17 cellular contexts compared by ENCODE assay signal in genomic region chr12:120814203-120814902, GRCh38.
DNase-seq lines count a peak whose midpoint lies in the region; ATAC-seq and TF ChIP-seq lines count a peak whose summit lies in the region.
"Had no signal": no experiment of that assay in that cellular context is flagged by ENCODE, and none has a peak within 500 bp of the region (broad histone marks: within the 10 kb centered on the region; RNA-seq: fewer than 3 reads in every experiment).

No MANE protein-coding gene starts in this region.

- intact Hi-C loops in transverse colon (cut with DNase I; ENCODE audit: low total_unique reads) = no loop called here

- in situ Hi-C loops in transverse colon (cut with MboI; ENCODE audit: low pct_ligation_motif_present in 1 of 4, low pct_unique_long_range_greater_than_20kb in 1 of 4, low sequenced_read_pairs in 3 of 4) = no loop called here

- peak; percentile 74 for ATAC-seq in activated CD4-positive, CD25-positive, alpha-beta regulatory T cell treated with anti-CD3 and anti-CD28 coated beads, Interleukin-2, amount 50 U/mL, for 24 hours
- ATAC-seq: GM23338, HCT116 had no signal

- CTCF ChIA-PET in HEK293 (lab: Yijun Ruan, JAX) = interaction anchor here (0.5 to 1.0 kb wide), 2 partner anchors 37 to 191 kb away, joined by 3 read pairs; no protein-coding TSS in a partner anchor

- POLR2A ChIA-PET in HEK293 (lab: Yijun Ruan, JAX) = no interaction called here

- WGBS in transverse colon (ENCODE audit: low coverage in 1 of 2), 2 donors = 78 to 87% methylated on average over 2 of the region's 2 CpGs

- no peak for TF ChIP-seq POLR2A in transverse colon (IDR thresholded peaks at IDR 0.05)

- H3K36me3 ChIP-seq in HEK293 (ENCODE audit: control insufficient read depth in 2 of 2, insufficient read depth in 1 of 2, low read length in 2 of 2) (peaks cover 0 to 3% of the 10 kb centered on the region in 2 experiments), neutrophil (peaks cover 7% of the 10 kb centered on the region), transverse colon (peaks cover 0 to 5% (median 0%) of the 10 kb centered on the region in 4 donors)

- no peak overlapping the region for H3K4me3 ChIP-seq in HEK293 (ENCODE audit: low read depth, low read length)
- no peak overlapping the region for H3K4me3 ChIP-seq in neutrophil (ENCODE audit: low read depth in 1 of 2, low read length in 1 of 2)
- H3K4me3 ChIP-seq in transverse colon = no peak overlapping the region
- H3K4me3 ChIP-seq: GM23338 had no signal

- no peak for DNase-seq in activated CD4-positive, CD25-positive, alpha-beta regulatory T cell (lab: John Stamatoyannopoulos, UW)
- peak; percentile 72 for DNase-seq in NCI-H2029 treated with DMSO at 0.1 percent for 48 hours (lab: John Stamatoyannopoulos, UW)
- no peak for DNase-seq in transverse colon
- no peak for DNase-seq in NCI-H146 (lab: John Stamatoyannopoulos, UW)
- DNase-seq: DMS 273 treated with DMSO at 0.1 percent for 48 hours; GDM1; NCI-H226; NCI-H526 treated with DMSO at 0.1 percent for 48 hours; NK-92 treated with Interleukin-12 subunit alpha and Interleukin-12 subunit beta, amount 100 ng/mL, for 24 hours; SHP77 treated with DMSO at 0.1 percent for 48 hours had no signal

- H3K27me3 ChIP-seq in neutrophil (no peaks in the 10 kb centered on the region), transverse colon (no peaks in the 10 kb centered on the region)

- H3K9me3 ChIP-seq in HEK293 (ENCODE audit: control insufficient read depth, insufficient read depth, low read depth, low read length) = no peaks in the 10 kb centered on the region
- H3K9me3 ChIP-seq in neutrophil = no peaks in the 10 kb centered on the region
- no peaks in the 10 kb centered on the region for H3K9me3 ChIP-seq in transverse colon

- TF ChIP-seq CTCF in HEK293 (tag by site-specific recombination; IDR thresholded peaks at IDR 0.05) (no peak), neutrophil (IDR thresholded peaks at IDR 0.05) (no peak), transverse colon (IDR thresholded peaks at IDR 0.05) (no peak)

- H3K27ac ChIP-seq in HEK293 (ENCODE audit: extremely low read depth, low read depth, low read length) (no peak overlapping the region), neutrophil (peak overlapping the region; percentile 66), transverse colon (no peak overlapping the region)
- H3K27ac ChIP-seq: C4-2B, HL-60 had no signal

- H3K4me1 ChIP-seq in HEK293 (ENCODE audit: control insufficient read depth, insufficient read depth, low read length) = peaks cover 20% of the 10 kb centered on the region
- peaks cover 14 to 29% of the 10 kb centered on the region in 2 experiments for H3K4me1 ChIP-seq in neutrophil (ENCODE audit: control insufficient read depth in 1 of 2, insufficient read depth in 1 of 2, low read depth in 1 of 2, low read length in 1 of 2)
- peaks cover 0 to 33% (median 13%) of the 10 kb centered on the region in 4 donors for H3K4me1 ChIP-seq in transverse colon

- TF ChIP-seq EP300 in transverse colon (IDR thresholded peaks at IDR 0.05; ENCODE audit: low read depth) = no peak

TF ChIP-seq in HEK293, 187 proteins besides CTCF, POLR2A, EP300 and RAD21:
- TF ChIP-seq ZNF660 (tag by site-specific recombination; IDR thresholded peaks at IDR 0.05) (no peak), ZNF488 (tag by site-specific recombination; IDR thresholded peaks at IDR 0.05) (no peak), PRDM6 (tag by site-specific recombination; IDR thresholded peaks at IDR 0.05) (no peak), ZFHX2 (tag by site-specific recombination; conservative IDR thresholded peaks at IDR 0.05) (no peak), ZNF266 (tag by site-specific recombination; IDR thresholded peaks at IDR 0.05; ENCODE audit: low read depth) (no peak), REST (tag by site-specific recombination; IDR thresholded peaks at IDR 0.05) (peak; percentile 83)
TF ChIP-seq in HEK293: peak in this region for 1.
